In the genomic region with DNA sequence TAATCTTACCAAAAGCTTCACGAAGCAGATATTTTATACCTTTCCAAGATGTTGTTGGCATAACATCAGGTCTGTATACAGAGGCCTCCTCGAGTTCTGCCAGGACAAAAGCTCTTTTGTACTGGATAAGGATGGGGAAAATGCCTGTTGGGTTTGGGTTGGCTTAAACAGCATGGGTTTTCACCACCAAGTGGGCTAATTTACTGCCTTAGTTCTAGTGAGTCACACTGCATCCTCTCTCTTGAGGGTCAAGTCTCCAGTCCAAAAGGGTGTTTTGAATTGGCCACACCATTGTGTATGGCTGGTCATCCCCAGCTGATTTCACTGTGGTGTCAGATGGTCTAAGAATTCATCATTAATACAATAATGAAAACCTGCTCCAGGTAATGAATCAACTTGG, we compare ENCODE assay signal across 20 cellular contexts. TPM values are rescaled to one million over a fixed set of nuclear protein-coding genes. Genes with fewer than 3 reads are reported as not detected.
A peak's percentile ranks its signal among the peaks of the same experiment; 100 is the strongest.
DNase-seq lines count a peak whose midpoint lies in the region; ATAC-seq, FAIRE-seq and TF ChIP-seq lines count a peak whose summit lies in the region.
"Had no signal": no experiment of that assay in that cellular context is flagged by ENCODE, and none has a peak within 500 bp of the region (broad histone marks: within the 10 kb centered on the region; RNA-seq: fewer than 3 reads in every experiment).

No MANE protein-coding gene starts in this region.

- TF ChIP-seq CTCF in mammary epithelial cell (conservative IDR thresholded peaks at IDR 0.05 in 1 of 2, IDR thresholded peaks at IDR 0.05 in 1 of 2; ENCODE audit: extremely low read depth in 1 of 2, insufficient read depth in 1 of 2, low read depth in 1 of 2, low read length in 2 of 2) (no peak), breast epithelium (IDR thresholded peaks at IDR 0.05) (no peak), fibroblast of mammary gland (conservative IDR thresholded peaks at IDR 0.05; ENCODE audit: control insufficient read depth, insufficient read depth, low read depth, low read length) (no peak)

- DNase-seq in mammary epithelial cell = peak; percentile 43
- no peak for DNase-seq in breast epithelium (ENCODE audit: low spot score in 2 of 2)
- DNase-seq in RPMI7951 (ENCODE audit: low read depth) = peak; percentile 52
- peak; percentile 68 for DNase-seq in fibroblast of mammary gland (ENCODE audit: low read depth)
- peak; percentile 43 for DNase-seq in urothelium cell line (ENCODE audit: low spot score)
- DNase-seq in NCI-H1092 (lab: John Stamatoyannopoulos, UW) = no peak
- DNase-seq in GM12892 (ENCODE audit: insufficient read length) = no peak
- DNase-seq in stimulated activated naive CD8-positive, alpha-beta T cell treated with anti-CD3 and anti-CD28 coated beads, Interleukin-15, amount 100 ng/mL, for 72 hours = no peak
- DNase-seq: AML-193, Caco-2, DMS153, EL, H7, Kasumi-1, NCI-H1105 treated with DMSO at 0.1 percent for 48 hours, NCI-H1694 treated with DMSO at 0.1 percent for 48 hours, NCI-H748 treated with DMSO at 0.1 percent for 48 hours, Right ventricle myocardium superior, SK-N-SH had no signal

- H3K9me3 Mint-ChIP-seq in stimulated activated naive CD8-positive, alpha-beta T cell treated with anti-CD3 and anti-CD28 coated beads, Interleukin-15, amount 100 ng/mL, for 72 hours = peaks cover 0 to 8% of the 10 kb centered on the region in 2 donors

- H3K36me3 ChIP-seq in mammary epithelial cell (ENCODE audit: insufficient read depth, low read length) = no peaks in the 10 kb centered on the region
- H3K36me3 ChIP-seq in breast epithelium = no peaks in the 10 kb centered on the region

- TF ChIP-seq POLR2A in breast epithelium (IDR thresholded peaks at IDR 0.05) (no peak), GM12892 (IDR thresholded peaks at IDR 0.05; ENCODE audit: low read depth, low read length) (no peak)

- no peaks in the 10 kb centered on the region for H3K9me3 ChIP-seq in mammary epithelial cell (replicated peaks; ENCODE audit: insufficient read depth, low read length)
- no peaks in the 10 kb centered on the region for H3K9me3 ChIP-seq in breast epithelium
- H3K9me3 ChIP-seq: Caco-2, SK-N-SH had no signal

- BruUV-seq in mammary epithelial cell (replicated peaks; lab: Mats Ljungman, UMichigan) = no TSS peak

- H3K9ac ChIP-seq in mammary epithelial cell (ENCODE audit: insufficient read depth, low read length) = no peak overlapping the region
- H3K9ac ChIP-seq: SK-N-SH had no signal

- H3K27ac ChIP-seq in mammary epithelial cell (ENCODE audit: insufficient read depth, low read depth, low read length) (no peak overlapping the region), breast epithelium (peak overlapping the region in 1 of 2 donors; percentile 23)
- H3K27ac ChIP-seq: A549 had no signal

- dilution Hi-C loops in mammary epithelial cell (cut with HindIII; ENCODE audit: low sequenced_read_pairs) = no loop called here

- no peak overlapping the region for H3K4me3 Mint-ChIP-seq in stimulated activated naive CD8-positive, alpha-beta T cell treated with anti-CD3 and anti-CD28 coated beads, Interleukin-15, amount 100 ng/mL, for 72 hours

- in situ Hi-C loops in mammary epithelial cell (cut with MboI; ENCODE audit: low sequenced_read_pairs in 2 of 2) = no loop called here

- WGBS in mammary epithelial cell (ENCODE audit: low coverage, missing lambda C conversion rate) = 0% methylated on average over 2 of the region's 2 CpGs

- no peak for ATAC-seq in stimulated activated naive CD8-positive, alpha-beta T cell treated with anti-CD3 and anti-CD28 coated beads, Interleukin-15, amount 100 ng/mL, for 72 hours
- ATAC-seq: A549 had no signal

- intact Hi-C loops in mammary epithelial cell (cut with micrococcal nuclease) = no loop called here
- intact Hi-C loops in breast epithelium (cut with DNase I; ENCODE audit: low total_unique reads) = no loop called here

- no peaks in the 10 kb centered on the region for H4K20me1 ChIP-seq in mammary epithelial cell (ENCODE audit: insufficient read depth, low read length)

- FAIRE-seq in urothelium cell line (lab: Jason Lieb, UNC) (peak; percentile 55), GM12892 (lab: Jason Lieb, UNC) (no peak)
- FAIRE-seq: A549 had no signal

- CTCF ChIA-PET in mammary epithelial cell (lab: Charles Lee; ENCODE audit: low non-redundant PET) = no interaction called here

- no peaks in the 10 kb centered on the region for H3K4me1 Mint-ChIP-seq in stimulated activated naive CD8-positive, alpha-beta T cell treated with anti-CD3 and anti-CD28 coated beads, Interleukin-15, amount 100 ng/mL, for 72 hours

- H3K4me2 ChIP-seq in mammary epithelial cell (ENCODE audit: insufficient read depth, low read depth, low read length) = no peak overlapping the region
- H3K4me2 ChIP-seq: A549, SK-N-SH had no signal

- no peaks in the 10 kb centered on the region for H3K27me3 Mint-ChIP-seq in stimulated activated naive CD8-positive, alpha-beta T cell treated with anti-CD3 and anti-CD28 coated beads, Interleukin-15, amount 100 ng/mL, for 72 hours

- H2AFZ ChIP-seq in mammary epithelial cell (ENCODE audit: low read depth, low read length) = peak overlapping the region; percentile 29

- no peak overlapping the region for H3K27ac Mint-ChIP-seq in stimulated activated naive CD8-positive, alpha-beta T cell treated with anti-CD3 and anti-CD28 coated beads, Interleukin-15, amount 100 ng/mL, for 72 hours

- H3K4me3 ChIP-seq in mammary epithelial cell (replicated peaks in 1 of 3; ENCODE audit: insufficient read depth in 1 of 3, low read depth in 2 of 3, low read length in 3 of 3) = no peak overlapping the region
- H3K4me3 ChIP-seq in breast epithelium = no peak overlapping the region
- no peak overlapping the region for H3K4me3 ChIP-seq in fibroblast of mammary gland (ENCODE audit: control insufficient read depth, low read depth, low read length)
- H3K4me3 ChIP-seq: A549 had no signal

- no peaks in the 10 kb centered on the region for H3K79me2 ChIP-seq in mammary epithelial cell (ENCODE audit: insufficient read depth, low read length)

- H3K27me3 ChIP-seq in mammary epithelial cell (ENCODE audit: insufficient read depth, low read length) (no peaks in the 10 kb centered on the region), breast epithelium (no peaks in the 10 kb centered on the region)

- no peaks in the 10 kb centered on the region for H3K4me1 ChIP-seq in mammary epithelial cell (ENCODE audit: insufficient read depth, low read length)
- H3K4me1 ChIP-seq in breast epithelium = no peaks in the 10 kb centered on the region
- H3K4me1 ChIP-seq: Caco-2 had no signal

RNA-seq across cellular contexts. Expression of a gene that starts 26.1 kb away (rescaled TPM):
- total RNA-seq in mammary epithelial cell (10 to 100 TPM; 61.7 to 78.7 TPM), breast epithelium (100 to 1,000 TPM in 2 of 3 donors, 10 to 100 TPM in 1; 13.8 to 177 (median 135) TPM)
- 40.8 TPM for polyA plus RNA-seq in mammary epithelial cell
- polyA minus RNA-seq in mammary epithelial cell = 105 TPM
- total RNA-seq in RPMI7951 (2014; rRNA removed; shearing (Covaris generic)) = 43.2 and 62.8 TPM in 2 replicates
- 117 TPM for polyA plus RNA-seq in GM12892 (2012; ENCODE audit: missing spikeins)

Comparison
In these comparisons a context has a peak if more than half of its experiments do, and no peak if none do; other contexts are left out.
1. DNase-seq: peak in mammary epithelial cell (single experiment), RPMI7951 (single experiment), fibroblast of mammary gland (single experiment) and urothelium cell line (single experiment); none in breast epithelium (0 of 2), NCI-H1092 (single experiment), GM12892 (single experiment) and stimulated activated naive CD8-positive, alpha-beta T cell treated with anti-CD3 and anti-CD28 coated beads, Interleukin-15, amount 100 ng/mL, for 72 hours (0 of 2).